ENCODE assay signal across 13 cellular contexts in genomic region chr1:42935313-42935624, GRCh38. TPM values are rescaled to one million over a fixed set of nuclear protein-coding genes. Genes with fewer than 3 reads are reported as not detected.
A peak's percentile ranks its signal among the peaks of the same experiment; 100 is the strongest.
DNase-seq lines count a peak whose midpoint lies in the region; ATAC-seq, FAIRE-seq and TF ChIP-seq lines count a peak whose summit lies in the region.
"Had no signal": no experiment of that assay in that cellular context is flagged by ENCODE, and none has a peak within 500 bp of the region (broad histone marks: within the 10 kb centered on the region; RNA-seq: fewer than 3 reads in every experiment).

No MANE protein-coding gene starts in this region.

- H3K27ac Mint-ChIP-seq in CD4-positive, CD25-positive, alpha-beta regulatory T cell = peak overlapping the region; percentile 92 to 98 (median 96)
- H3K27ac Mint-ChIP-seq in astrocyte (ENCODE audit: unreplicated experiment) = peak overlapping the region; percentile 41
- peak overlapping the region; percentile 78 to 99 (median 92) for H3K27ac Mint-ChIP-seq in naive thymus-derived CD8-positive, alpha-beta T cell

- H3K4me1 ChIP-seq in CD4-positive, CD25-positive, alpha-beta regulatory T cell (ENCODE audit: control insufficient read depth, insufficient read depth, low read length, poor library complexity, severe bottlenecking) = peaks cover 94% of the 10 kb centered on the region
- H3K4me1 ChIP-seq in Karpas-422 (ENCODE audit: low read length) (peaks cover 86% of the 10 kb centered on the region), astrocyte (ENCODE audit: insufficient read depth, low read length) (peaks cover 30% of the 10 kb centered on the region)

- peaks cover 85% of the 10 kb centered on the region for H3K79me2 ChIP-seq in Karpas-422 (ENCODE audit: low read length)
- peaks cover 98% of the 10 kb centered on the region for H3K79me2 ChIP-seq in astrocyte (ENCODE audit: insufficient read depth, low read length)

- 0 out of 2 replicates have a peak overlapping the region, but pooled peaks have one; percentile 11 for H3K9ac ChIP-seq in Karpas-422 (ENCODE audit: low read length)
- no peak overlapping the region for H3K9ac ChIP-seq in astrocyte (ENCODE audit: low read length)

- H3K4me1 Mint-ChIP-seq in CD4-positive, CD25-positive, alpha-beta regulatory T cell = peaks cover 6 to 99% (median 76%) of the 10 kb centered on the region in 4 donors
- H3K4me1 Mint-ChIP-seq in astrocyte (ENCODE audit: low read depth, unreplicated experiment) = peaks cover 65% of the 10 kb centered on the region
- H3K4me1 Mint-ChIP-seq in naive thymus-derived CD8-positive, alpha-beta T cell = peaks cover 64 to 100% (median 98%) of the 10 kb centered on the region in 4 donors

- H4K20me1 ChIP-seq in Karpas-422 (ENCODE audit: insufficient read depth, low read depth, low read length) = peaks cover 62% of the 10 kb centered on the region
- peaks cover 43% of the 10 kb centered on the region for H4K20me1 ChIP-seq in astrocyte (ENCODE audit: insufficient read depth, low read length)

- no peak for FAIRE-seq in astrocyte (lab: Jason Lieb, UNC)
- no peak for FAIRE-seq in H54 (lab: Jason Lieb, UNC)
- FAIRE-seq: TTC549 had no signal

- H3K9me2 ChIP-seq in Karpas-422 (replicated peaks; ENCODE audit: insufficient read depth, low read length) = no peaks in the 10 kb centered on the region

- no peak for TF ChIP-seq POLR2A in H54 (IDR thresholded peaks at IDR 0.05; ENCODE audit: low read depth, low read length)

- H3K4me3 ChIP-seq in CD4-positive, CD25-positive, alpha-beta regulatory T cell (ENCODE audit: low read depth, low read length) = no peak overlapping the region
- H3K4me3 ChIP-seq in Karpas-422 (ENCODE audit: low read length) = no peak overlapping the region
- no peak overlapping the region for H3K4me3 ChIP-seq in astrocyte (ENCODE audit: insufficient read depth, low read depth, low read length)
- H3K4me3 ChIP-seq: heart left ventricle had no signal

- H3K9me3 Mint-ChIP-seq in CD4-positive, CD25-positive, alpha-beta regulatory T cell = no peaks in the 10 kb centered on the region
- no peaks in the 10 kb centered on the region for H3K9me3 Mint-ChIP-seq in astrocyte (ENCODE audit: unreplicated experiment)
- no peaks in the 10 kb centered on the region for H3K9me3 Mint-ChIP-seq in naive thymus-derived CD8-positive, alpha-beta T cell

- TF ChIP-seq CTCF in astrocyte (IDR thresholded peaks at IDR 0.05; ENCODE audit: insufficient read depth, low read depth, low read length) = no peak

- no peak for DNase-seq in CD4-positive, CD25-positive, alpha-beta regulatory T cell
- peak; percentile 62 for DNase-seq in Karpas-422
- DNase-seq in astrocyte (ENCODE audit: low read depth) = no peak
- peak in 1 of 10 donors; percentile 40 for DNase-seq in naive thymus-derived CD8-positive, alpha-beta T cell
- DNase-seq in DMS 273 (lab: John Stamatoyannopoulos, UW; ENCODE audit: unreplicated experiment) = no peak
- DNase-seq in H54 (ENCODE audit: insufficient read length, low spot score) = no peak
- DNase-seq: cerebellar nuclear complex, EL, NCI-H2029 had no signal

- POLR2A ChIA-PET in naive thymus-derived CD8-positive, alpha-beta T cell (lab: Charles Lee) = interaction anchor here (0.6 to 3.9 kb wide), 7 partner anchors 9 to 24 kb away, joined by 3 to 25 read pairs (median 6); no protein-coding TSS in a partner anchor

- peak overlapping the region; percentile 58 for H3K27ac ChIP-seq in CD4-positive, CD25-positive, alpha-beta regulatory T cell (ENCODE audit: insufficient read depth, low read length, poor library complexity, severe bottlenecking)
- H3K27ac ChIP-seq in Karpas-422 (ENCODE audit: low read length) (peak overlapping the region; percentile 52), astrocyte (ENCODE audit: low read depth, low read length) (no peak overlapping the region)

- H3K4me2 ChIP-seq in Karpas-422 (ENCODE audit: low read depth, low read length, poor library complexity, severe bottlenecking) (no peak overlapping the region), astrocyte (ENCODE audit: low read length) (no peak overlapping the region)

- H3K36me3 Mint-ChIP-seq in CD4-positive, CD25-positive, alpha-beta regulatory T cell = peaks cover 38% of the 10 kb centered on the region
- H3K36me3 Mint-ChIP-seq in astrocyte (ENCODE audit: low read depth, unreplicated experiment) = peaks cover 50% of the 10 kb centered on the region
- peaks cover 0 to 48% (median 3%) of the 10 kb centered on the region in 3 donors for H3K36me3 Mint-ChIP-seq in naive thymus-derived CD8-positive, alpha-beta T cell

- H3K27me3 Mint-ChIP-seq in CD4-positive, CD25-positive, alpha-beta regulatory T cell = no peaks in the 10 kb centered on the region
- H3K27me3 Mint-ChIP-seq in astrocyte (ENCODE audit: low read depth, unreplicated experiment) = no peaks in the 10 kb centered on the region
- no peaks in the 10 kb centered on the region for H3K27me3 Mint-ChIP-seq in naive thymus-derived CD8-positive, alpha-beta T cell

- peak overlapping the region in 3 of 4 donors; percentile 1 to 47 (median 22) for H3K4me3 Mint-ChIP-seq in CD4-positive, CD25-positive, alpha-beta regulatory T cell
- no peak overlapping the region for H3K4me3 Mint-ChIP-seq in astrocyte (ENCODE audit: unreplicated experiment)
- peak overlapping the region in 8 of 10 donors; percentile 42 to 81 (median 68) for H3K4me3 Mint-ChIP-seq in naive thymus-derived CD8-positive, alpha-beta T cell

- ATAC-seq in CD4-positive, CD25-positive, alpha-beta regulatory T cell (ENCODE audit: low read depth in 2 of 2) = no peak
- ATAC-seq in naive thymus-derived CD8-positive, alpha-beta T cell = no peak
- ATAC-seq in GM18868 (IDR thresholded peaks at IDR 0.05; ENCODE audit: unreplicated experiment) (no peak), HG03196 (IDR thresholded peaks at IDR 0.05; ENCODE audit: unreplicated experiment) (no peak)

- H2AFZ ChIP-seq in Karpas-422 (ENCODE audit: low read length) = no peak overlapping the region
- H2AFZ ChIP-seq in astrocyte (ENCODE audit: low read depth, low read length) = no peak overlapping the region

- peaks cover 16% of the 10 kb centered on the region for H3K36me3 ChIP-seq in CD4-positive, CD25-positive, alpha-beta regulatory T cell (ENCODE audit: control insufficient read depth, insufficient read depth, low read length)
- H3K36me3 ChIP-seq in Karpas-422 (ENCODE audit: insufficient read depth, low read length) (peaks cover 43% of the 10 kb centered on the region), astrocyte (ENCODE audit: insufficient read depth, low read length) (peaks cover 27% of the 10 kb centered on the region)

- H3K27me3 ChIP-seq in CD4-positive, CD25-positive, alpha-beta regulatory T cell (ENCODE audit: control insufficient read depth, insufficient read depth, low read length) = no peaks in the 10 kb centered on the region
- H3K27me3 ChIP-seq in Karpas-422 (ENCODE audit: low read length) = no peaks in the 10 kb centered on the region
- H3K27me3 ChIP-seq in astrocyte (ENCODE audit: insufficient read depth, low read length) = no peaks in the 10 kb centered on the region
- H3K27me3 ChIP-seq: heart left ventricle had no signal

- H3K9me3 ChIP-seq in CD4-positive, CD25-positive, alpha-beta regulatory T cell (ENCODE audit: control insufficient read depth in 2 of 2, low read length in 2 of 2) = no peaks in the 10 kb centered on the region
- no peaks in the 10 kb centered on the region for H3K9me3 ChIP-seq in Karpas-422 (ENCODE audit: low read length)
- no peaks in the 10 kb centered on the region for H3K9me3 ChIP-seq in astrocyte (ENCODE audit: insufficient read depth, low read depth, low read length)
- H3K9me3 ChIP-seq: heart left ventricle had no signal

RNA-seq across cellular contexts. Expression of gene SLC2A1, which starts 23.4 kb away (rescaled TPM):
- total RNA-seq in CD4-positive, CD25-positive, alpha-beta regulatory T cell = 60.2 TPM
- 10 to 100 TPM; 22.0 to 25.5 (median 23.6) TPM for polyA plus RNA-seq in CD4-positive, CD25-positive, alpha-beta regulatory T cell
- total RNA-seq in Karpas-422 (2014; rRNA removed; shearing (Covaris generic); ENCODE audit: low replicate concordance) = 72.2 and 83.8 TPM in 2 replicates
- total RNA-seq in astrocyte = 506 and 521 TPM in 2 replicates
- 10 to 100 TPM; 57.2 to 57.3 TPM for total RNA-seq in naive thymus-derived CD8-positive, alpha-beta T cell
- polyA plus RNA-seq in naive thymus-derived CD8-positive, alpha-beta T cell = 10 to 100 TPM; 17.7 to 22.8 (median 22.0) TPM

Comparison
In these comparisons a context has a peak if more than half of its experiments do, and no peak if none do; other contexts are left out.
1. H3K27ac Mint-ChIP-seq: peak in every context shown above with its lines; median percentile 96 in CD4-positive, CD25-positive, alpha-beta regulatory T cell; 92 in naive thymus-derived CD8-positive, alpha-beta T cell; 41 in astrocyte.